ENCODE assay signal across 13 cellular contexts in genomic region chr7:128398841-128399135, GRCh38. TPM values are rescaled to one million over a fixed set of nuclear protein-coding genes. Genes with fewer than 3 reads are reported as not detected.
DNase-seq lines count a peak whose midpoint lies in the region; ATAC-seq, FAIRE-seq and TF ChIP-seq lines count a peak whose summit lies in the region.
"Had no signal": no experiment of that assay in that cellular context is flagged by ENCODE, and none has a peak within 500 bp of the region (broad histone marks: within the 10 kb centered on the region; RNA-seq: fewer than 3 reads in every experiment).

No MANE protein-coding gene starts in this region.

- no peaks in the 10 kb centered on the region for H3K9me3 ChIP-seq in PC-9 (ENCODE audit: insufficient read depth, low read depth)
- H3K9me3 ChIP-seq in MM.1S (replicated peaks; ENCODE audit: insufficient read depth, low read length): no peaks in the 10 kb centered on the region
- H3K9me3 ChIP-seq: BLaER1, breast epithelium, thyroid gland had no signal

- no peaks in the 10 kb centered on the region for H3K27me3 ChIP-seq in PC-9 (ENCODE audit: insufficient read depth, low read depth)
- no peaks in the 10 kb centered on the region for H3K27me3 ChIP-seq in MM.1S (replicated peaks; ENCODE audit: insufficient read depth, low read length)
- H3K27me3 ChIP-seq: BLaER1, breast epithelium, thyroid gland had no signal

- H2AFZ ChIP-seq in PC-9: no peak overlapping the region
- no peak overlapping the region for H2AFZ ChIP-seq in MM.1S (ENCODE audit: low read length)

- peaks cover 12% of the 10 kb centered on the region for H3K36me3 Mint-ChIP-seq in glutamatergic neuron (ENCODE audit: unreplicated experiment)
- peaks cover 4% of the 10 kb centered on the region for H3K36me3 Mint-ChIP-seq in type B pancreatic cell

- H3K9ac ChIP-seq in MM.1S (ENCODE audit: low read length): no peak overlapping the region
- H3K9ac ChIP-seq: BLaER1 had no signal

- H3K4me2 ChIP-seq in PC-9: no peak overlapping the region
- no peak overlapping the region for H3K4me2 ChIP-seq in MM.1S (ENCODE audit: low read depth, low read length)
- H3K4me2 ChIP-seq: BLaER1 had no signal

- H3K9me2 ChIP-seq in PC-9 (ENCODE audit: insufficient read depth): no peaks in the 10 kb centered on the region
- H3K9me2 ChIP-seq in MM.1S (replicated peaks; ENCODE audit: insufficient read depth, low read length): no peaks in the 10 kb centered on the region

- no peak overlapping the region for H3K4me3 ChIP-seq in PC-9
- no peak overlapping the region for H3K4me3 ChIP-seq in MM.1S (ENCODE audit: low read length)
- H3K4me3 ChIP-seq: BLaER1, breast epithelium, thyroid gland had no signal

- H3K4me1 ChIP-seq in PC-9 (replicated peaks; ENCODE audit: insufficient read depth) (peaks cover 4% of the 10 kb centered on the region), MM.1S (ENCODE audit: low read length) (no peaks in the 10 kb centered on the region)
- H3K4me1 ChIP-seq: breast epithelium, thyroid gland had no signal

- ATAC-seq in GM19395 (IDR thresholded peaks at IDR 0.05; ENCODE audit: unreplicated experiment) (peak; percentile 46), GM18519 (IDR thresholded peaks at IDR 0.05; ENCODE audit: low FRiP score, unreplicated experiment) (no peak)
- ATAC-seq: stimulated activated effector memory CD8-positive, alpha-beta T cell treated with anti-CD3 and anti-CD28 coated beads, Interleukin-12 subunit alpha, Interleukin-12 subunit beta, amount 100 ng/mL, for 72 hours had no signal

- CTCF ChIA-PET in PC-9 (lab: Charles Lee): interaction anchor here (1.2 to 1.4 kb wide), 2 partner anchors 10 to 62 kb away, joined by 4 read pairs; no protein-coding TSS in a partner anchor

- intact Hi-C loops in PC-9 (cut with micrococcal nuclease; ENCODE audit: unreplicated experiment): loop anchor here (1.0 kb wide), 2 partner anchors 27 to 63 kb away; no protein-coding TSS in a partner anchor

- H3K36me3 ChIP-seq in PC-9 (ENCODE audit: low read depth) (peaks cover 9% of the 10 kb centered on the region; the same call in 1 of the 2 replicates), MM.1S (replicated peaks; ENCODE audit: insufficient read depth, low read length) (peaks cover 8% of the 10 kb centered on the region; the same call in 1 of the 2 replicates)
- H3K36me3 ChIP-seq: breast epithelium had no signal

- H3K4me1 Mint-ChIP-seq in glutamatergic neuron (ENCODE audit: low read depth, unreplicated experiment): peaks cover 10% of the 10 kb centered on the region
- H3K4me1 Mint-ChIP-seq in type B pancreatic cell (ENCODE audit: unreplicated experiment): peaks cover 4% of the 10 kb centered on the region

- FAIRE-seq in D721Med (lab: Jason Lieb, UNC): no peak
- FAIRE-seq: H1 had no signal

- POLR2A ChIA-PET in PC-9 (lab: Charles Lee; ENCODE audit: unreplicated experiment): no interaction called here

- peak; percentile 49; the same call in 1 of the 2 replicates for TF ChIP-seq CTCF in PC-9 (conservative IDR thresholded peaks at IDR 0.05)
- peak; percentile 47 for TF ChIP-seq CTCF in glutamatergic neuron (IDR thresholded peaks at IDR 0.05; ENCODE audit: partially characterized antibody, unreplicated experiment)
- peak; percentile 47 for TF ChIP-seq CTCF in type B pancreatic cell (conservative IDR thresholded peaks at IDR 0.05)
- TF ChIP-seq CTCF in MM.1S (IDR thresholded peaks at IDR 0.05; ENCODE audit: low read length): no peak; the same call in 1 of the 2 replicates
- TF ChIP-seq CTCF in D721Med (IDR thresholded peaks at IDR 0.05; ENCODE audit: insufficient read depth, missing control alignments): no peak

- H4K20me1 ChIP-seq in PC-9 (ENCODE audit: insufficient read depth) (peaks cover 2% of the 10 kb centered on the region; the same call in 1 of the 2 replicates), MM.1S (ENCODE audit: insufficient read depth, low read length) (no peaks in the 10 kb centered on the region)

- DNase-seq in PC-9: no peak
- no peak for DNase-seq in glutamatergic neuron
- no peak for DNase-seq in type B pancreatic cell (ENCODE audit: extremely low spot score, unreplicated experiment)
- no peak for DNase-seq in MM.1S
- no peak for DNase-seq in D721Med (ENCODE audit: insufficient read length, low spot score)

- peaks cover 13% of the 10 kb centered on the region; the same call in 1 of the 2 replicates for H3F3A ChIP-seq in PC-9 (ENCODE audit: insufficient read depth, low read depth)
- no peaks in the 10 kb centered on the region for H3F3A ChIP-seq in MM.1S (ENCODE audit: insufficient read depth, low read length)

- H3K27me3 Mint-ChIP-seq in glutamatergic neuron (ENCODE audit: unreplicated experiment) (peaks cover 1% of the 10 kb centered on the region), type B pancreatic cell (no peaks in the 10 kb centered on the region)
- H3K27me3 Mint-ChIP-seq: activated naive CD4-positive, alpha-beta T cell treated with anti-CD3 and anti-CD28 coated beads, Interleukin-2, amount 50 U/mL, for 24 hours had no signal

- no TSS peak for BruUV-seq in PC-9 (replicated peaks; lab: Mats Ljungman, UMichigan)

- H3K79me2 ChIP-seq in PC-9 (ENCODE audit: low read depth): peaks cover 16% of the 10 kb centered on the region
- peaks cover 4% of the 10 kb centered on the region for H3K79me2 ChIP-seq in MM.1S (ENCODE audit: low read length)

- H3K4me3 Mint-ChIP-seq in glutamatergic neuron (ENCODE audit: unreplicated experiment) (no peak overlapping the region), type B pancreatic cell (no peak overlapping the region)
- H3K4me3 Mint-ChIP-seq: activated naive CD4-positive, alpha-beta T cell treated with anti-CD3 and anti-CD28 coated beads, Interleukin-2, amount 50 U/mL, for 24 hours; stimulated activated effector memory CD8-positive, alpha-beta T cell treated with anti-CD3 and anti-CD28 coated beads, Interleukin-12 subunit alpha, Interleukin-12 subunit beta, amount 100 ng/mL, for 72 hours had no signal

- H3K27ac ChIP-seq in PC-9: no peak overlapping the region
- no peak overlapping the region for H3K27ac ChIP-seq in MM.1S (ENCODE audit: low read length)
- H3K27ac ChIP-seq: BLaER1, breast epithelium, thyroid gland had no signal

- H3K9me3 Mint-ChIP-seq in glutamatergic neuron (ENCODE audit: unreplicated experiment) (peaks cover 3% of the 10 kb centered on the region), type B pancreatic cell (no peaks in the 10 kb centered on the region)
- H3K9me3 Mint-ChIP-seq: activated naive CD4-positive, alpha-beta T cell treated with anti-CD3 and anti-CD28 coated beads, Interleukin-2, amount 50 U/mL, for 24 hours; stimulated activated effector memory CD8-positive, alpha-beta T cell treated with anti-CD3 and anti-CD28 coated beads, Interleukin-12 subunit alpha, Interleukin-12 subunit beta, amount 100 ng/mL, for 72 hours had no signal

- no peak overlapping the region for H3K27ac Mint-ChIP-seq in glutamatergic neuron (ENCODE audit: unreplicated experiment)
- H3K27ac Mint-ChIP-seq in type B pancreatic cell: no peak overlapping the region
- H3K27ac Mint-ChIP-seq: activated naive CD4-positive, alpha-beta T cell treated with anti-CD3 and anti-CD28 coated beads, Interleukin-2, amount 50 U/mL, for 24 hours; stimulated activated effector memory CD8-positive, alpha-beta T cell treated with anti-CD3 and anti-CD28 coated beads, Interleukin-12 subunit alpha, Interleukin-12 subunit beta, amount 100 ng/mL, for 72 hours had no signal

RNA-seq across cellular contexts. Expression of gene IMPDH1, which starts 11.0 kb away (rescaled TPM):
- total RNA-seq in PC-9 (2021) (119 and 123 TPM in 2 replicates), glutamatergic neuron (ENCODE audit: unreplicated experiment) (81.7 TPM), type B pancreatic cell (ENCODE audit: low replicate concordance) (34.4 and 42.2 TPM in 2 replicates)

RNA-seq across cellular contexts. Expression of gene PRRT4, which starts 37.3 kb away (rescaled TPM):
- total RNA-seq in PC-9 (2021) (0.26 and 0.70 TPM in 2 replicates), glutamatergic neuron (ENCODE audit: unreplicated experiment) (not detected), type B pancreatic cell (ENCODE audit: low replicate concordance) (7.0 and 7.7 TPM in 2 replicates)

RNA-seq across cellular contexts. Expression of gene RBM28, which starts 55.1 kb away (rescaled TPM):
- total RNA-seq in PC-9 (2021) (59.6 and 61.1 TPM in 2 replicates), glutamatergic neuron (ENCODE audit: unreplicated experiment) (53.2 TPM), type B pancreatic cell (ENCODE audit: low replicate concordance) (49.0 and 59.7 TPM in 2 replicates)

RNA-seq across cellular contexts. Expression of gene HILPDA, which starts 56.9 kb away (rescaled TPM):
- 22.8 and 30.3 TPM in 2 replicates for total RNA-seq in PC-9 (2021)
- total RNA-seq in glutamatergic neuron (ENCODE audit: unreplicated experiment): 24.9 TPM
- 26.4 and 36.0 TPM in 2 replicates for total RNA-seq in type B pancreatic cell (ENCODE audit: low replicate concordance)

Comparison
In these comparisons a context has a peak if more than half of its experiments do, and no peak if none do; other contexts are left out.
1. CTCF ChIP-seq: peak in PC-9 (single experiment), glutamatergic neuron (single experiment) and type B pancreatic cell (single experiment); none in MM.1S (single experiment) and D721Med (single experiment).